ENCODE assay signal across 27 cellular contexts in the genomic region with DNA sequence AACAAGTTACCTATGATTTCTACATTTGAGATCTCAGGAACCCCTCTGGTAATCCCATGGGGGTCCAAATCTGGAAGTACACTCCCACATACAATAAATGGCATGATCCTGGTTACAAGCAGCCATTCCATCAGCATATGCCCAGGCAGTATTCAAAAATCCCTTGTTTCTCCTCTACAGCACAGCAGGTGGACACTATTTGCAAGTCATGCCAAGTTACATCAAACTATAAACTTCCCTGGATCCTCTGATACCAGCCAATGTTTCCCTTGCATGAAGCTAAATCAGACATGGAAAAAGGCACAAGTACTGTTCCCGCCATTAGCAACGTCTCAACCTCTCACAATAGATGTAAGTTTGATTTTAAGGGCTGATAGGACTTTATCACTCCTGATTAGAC.
"Had no signal": no experiment of that assay in that cellular context is flagged by ENCODE, and none has a peak within 500 bp of the region (broad histone marks: within the 10 kb centered on the region; RNA-seq: fewer than 3 reads in every experiment).

No MANE protein-coding gene starts in this region.

- FAIRE-seq: urothelium cell line had no signal

- H3K36me3 ChIP-seq: stomach, suprapubic skin, thoracic aorta, thyroid gland, tibial artery, tibial nerve, transverse colon, upper lobe of left lung, upper lobe of right lung, uterus, vagina had no signal

- DNase-seq: stimulated activated CD4-positive, alpha-beta T cell treated with anti-CD3 and anti-CD28 coated beads, Interleukin-2, amount 100 ng/mL, for 48 hours; stimulated activated CD4-positive, alpha-beta T cell treated with anti-CD3 and anti-CD28 coated beads, Interleukin-4, amount 100 ng/mL, for 1 hour; stimulated activated CD4-positive, alpha-beta T cell treated with anti-CD3 and anti-CD28 coated beads, Interleukin-4, amount 100 ng/mL, for 24 hours; stimulated activated CD4-positive, alpha-beta T cell treated with anti-CD3 and anti-CD28 coated beads, Interleukin-4, amount 100 ng/mL, for 4 hours; stimulated activated CD8-positive, alpha-beta memory T cell treated with anti-CD3 and anti-CD28 coated beads, Interleukin-4, amount 100 ng/mL, for 48 hours; stimulated activated naive B cell treated with anti-CD40 and anti-IgM and Interleukin-4, amounts not matched to agents 10 μg/mL and 1 μg/mL and 100 μg/mL, for 72 hours; stimulated activated naive CD4-positive, alpha-beta T cell; stimulated activated naive CD4-positive, alpha-beta T cell treated with Interleukin-2 at 50 U/mL for 16 hours; stimulated activated naive CD8-positive, alpha-beta T cell treated with anti-CD3 and anti-CD28 coated beads, Interleukin-15, amount 100 ng/mL, for 72 hours; stimulated activated naive CD8-positive, alpha-beta T cell treated with anti-CD3 and anti-CD28 coated beads, Interleukin-15, Interleukin-2, amounts not matched to agents 100 U/mL and 50 U/mL, for 24 hours; stomach; substantia nigra; testis; thyroid gland; tibial artery; transverse colon; trophoblast cell; upper lobe of left lung; upper lobe of right lung; uterus had no signal

- H3K4me3 ChIP-seq: stomach, suprapubic skin, testis, thoracic aorta, thyroid gland, tibial artery, tibial nerve, transverse colon, upper lobe of left lung, upper lobe of right lung, uterus, vagina had no signal

- H3K4me1 ChIP-seq: stomach, suprapubic skin, testis, thyroid gland, tibial artery, tibial nerve, transverse colon, upper lobe of left lung, upper lobe of right lung, uterus, vagina had no signal

- ATAC-seq: stimulated activated effector memory CD8-positive, alpha-beta T cell treated with anti-CD3 and anti-CD28 coated beads, Interleukin-12 subunit alpha, Interleukin-12 subunit beta, amount 100 ng/mL, for 72 hours; stimulated activated memory B cell treated with anti-CD40 and anti-IgM and Interleukin-4, amounts not matched to agents 10 μg/mL and 1 μg/mL and 100 μg/mL, for 72 hours; stimulated activated naive B cell treated with anti-CD40 and anti-IgM and Interleukin-4, amounts not matched to agents 10 μg/mL and 1 μg/mL and 100 μg/mL, for 72 hours; stimulated activated naive CD8-positive, alpha-beta T cell treated with anti-CD3 and anti-CD28 coated beads, Interleukin-15, amount 100 ng/mL, for 72 hours; stimulated activated naive CD8-positive, alpha-beta T cell treated with anti-CD3 and anti-CD28 coated beads, Interleukin-15, Interleukin-2, amounts not matched to agents 100 U/mL and 50 U/mL, for 24 hours; upper lobe of right lung had no signal

- H3K27ac ChIP-seq: stomach, suprapubic skin, testis, thoracic aorta, thyroid gland, tibial artery, tibial nerve, transverse colon, upper lobe of left lung, upper lobe of right lung, uterus, vagina had no signal

- H3K27me3 ChIP-seq: testis, thyroid gland, tibial artery, tibial nerve, upper lobe of left lung, uterus, vagina had no signal

- H3K9me3 ChIP-seq: stomach, suprapubic skin, testis, thoracic aorta, thyroid gland, tibial artery, tibial nerve, transverse colon, upper lobe of right lung, uterus, vagina had no signal
